ENCODE assay signal across 14 cellular contexts in genomic region chr6:42300701-42301100, GRCh38.
"Had no signal": no experiment of that assay in that cellular context is flagged by ENCODE, and none has a peak within 500 bp of the region (broad histone marks: within the 10 kb centered on the region; RNA-seq: fewer than 3 reads in every experiment).

No MANE protein-coding gene starts in this region.

- H3K9me3 Mint-ChIP-seq: activated naive CD4-positive, alpha-beta T cell treated with anti-CD3 and anti-CD28 coated beads for 36 hours; stimulated activated naive CD8-positive, alpha-beta T cell treated with anti-CD3 and anti-CD28 coated beads, Interleukin-15, amount 100 ng/mL, for 72 hours had no signal

- H3K4me1 ChIP-seq: upper lobe of right lung had no signal

- H3K4me3 Mint-ChIP-seq: activated naive CD4-positive, alpha-beta T cell treated with anti-CD3 and anti-CD28 coated beads for 36 hours; stimulated activated naive CD8-positive, alpha-beta T cell treated with anti-CD3 and anti-CD28 coated beads, Interleukin-15, amount 100 ng/mL, for 72 hours had no signal

- H3K27ac ChIP-seq: adrenal gland, esophagus squamous epithelium, left ventricle myocardium inferior, testis, upper lobe of right lung had no signal

- H3K4me3 ChIP-seq: adrenal gland, esophagus squamous epithelium, left ventricle myocardium inferior, testis, upper lobe of right lung had no signal

- H3K27me3 Mint-ChIP-seq: stimulated activated naive CD8-positive, alpha-beta T cell treated with anti-CD3 and anti-CD28 coated beads, Interleukin-15, amount 100 ng/mL, for 72 hours had no signal

- H3K27me3 ChIP-seq: adrenal gland, esophagus squamous epithelium, testis, upper lobe of right lung had no signal

- H3K27ac Mint-ChIP-seq: activated naive CD4-positive, alpha-beta T cell treated with anti-CD3 and anti-CD28 coated beads for 36 hours had no signal

- H3K9me3 ChIP-seq: adrenal gland, esophagus squamous epithelium, left ventricle myocardium inferior, testis, upper lobe of right lung had no signal

- ATAC-seq: stimulated activated naive CD8-positive, alpha-beta T cell treated with anti-CD3 and anti-CD28 coated beads, Interleukin-15, amount 100 ng/mL, for 72 hours; upper lobe of right lung had no signal

- H3K36me3 ChIP-seq: upper lobe of right lung had no signal

- DNase-seq: activated CD4-positive, alpha-beta T cell treated with anti-CD3 and anti-CD28 coated beads, Interleukin-2, amount 50 U/mL, for 48 hours; activated CD4-positive, CD25-positive, alpha-beta regulatory T cell treated with anti-CD3 and anti-CD28 coated beads, Interleukin-2, amount 50 U/mL, for 72 hours; activated naive CD4-positive, alpha-beta T cell treated with anti-CD3 and anti-CD28 coated beads for 36 hours; adrenal gland; effector memory CD4-positive, alpha-beta T cell; esophagus squamous epithelium; foreskin fibroblast; head of caudate nucleus; left ventricle myocardium inferior; mesenchymal stem cell; stimulated activated CD4-positive, alpha-beta T cell treated with anti-CD3 and anti-CD28 coated beads, Interleukin-4, amount 100 ng/mL, for 24 hours; stimulated activated naive CD8-positive, alpha-beta T cell treated with anti-CD3 and anti-CD28 coated beads, Interleukin-15, amount 100 ng/mL, for 72 hours; testis; upper lobe of right lung had no signal
